ENCODE assay signal across 17 cellular contexts in genomic region chr10:11896549-11897200, GRCh38.
"Had no signal": no experiment of that assay in that cellular context is flagged by ENCODE, and none has a peak within 500 bp of the region (broad histone marks: within the 10 kb centered on the region; RNA-seq: fewer than 3 reads in every experiment).

No MANE protein-coding gene starts in this region.

- H3K4me2 ChIP-seq: neural progenitor cell had no signal

- H3K9me3 Mint-ChIP-seq: activated naive CD4-positive, alpha-beta T cell treated with anti-CD3 and anti-CD28 coated beads for 36 hours; activated naive CD8-positive, alpha-beta T cell treated with anti-CD3 and anti-CD28 coated beads, Interleukin-2, amount 50 U/mL, for 24 hours; activated T-helper 2 cell treated with anti-CD3 and anti-CD28 coated beads, Interferon-gamma antibody, Interleukin-2, Interleukin-4, amounts not matched to agents 10 μg/mL and 5 μg/mL and 100 μg/mL, durations not matched to agents 14 hours and 24 hours and 36 hours; naive B cell; neural progenitor cell; stimulated activated effector memory CD8-positive, alpha-beta T cell treated with anti-CD3 and anti-CD28 coated beads, Interleukin-12 subunit alpha, Interleukin-12 subunit beta, amount 100 ng/mL, for 72 hours; T-helper 2 cell treated with Interferon-gamma antibody and Interleukin-4, amounts not matched to agents 5 μg/mL and 100 μg/mL, for 36 hours had no signal

- H3K9me3 ChIP-seq: ascending aorta, ovary, tibial artery had no signal

- H3K4me3 Mint-ChIP-seq: activated naive CD4-positive, alpha-beta T cell treated with anti-CD3 and anti-CD28 coated beads for 36 hours; activated naive CD8-positive, alpha-beta T cell treated with anti-CD3 and anti-CD28 coated beads, Interleukin-2, amount 50 U/mL, for 24 hours; neural progenitor cell; stimulated activated effector memory CD8-positive, alpha-beta T cell treated with anti-CD3 and anti-CD28 coated beads, Interleukin-12 subunit alpha, Interleukin-12 subunit beta, amount 100 ng/mL, for 72 hours; T-helper 2 cell treated with Interferon-gamma antibody and Interleukin-4, amounts not matched to agents 5 μg/mL and 100 μg/mL, for 36 hours had no signal

- DNase-seq: activated CD4-positive, alpha-beta T cell treated with anti-CD3 and anti-CD28 coated beads, Interleukin-2, amount 50 U/mL, for 48 hours; activated naive CD4-positive, alpha-beta T cell treated with anti-CD3 and anti-CD28 coated beads for 36 hours; activated naive CD8-positive, alpha-beta T cell treated with anti-CD3 and anti-CD28 coated beads, Interleukin-2, amount 50 U/mL, for 24 hours; left colon; naive B cell; ovary; tibial artery had no signal

- H3K27ac Mint-ChIP-seq: activated naive CD4-positive, alpha-beta T cell treated with anti-CD3 and anti-CD28 coated beads for 36 hours; activated naive CD8-positive, alpha-beta T cell treated with anti-CD3 and anti-CD28 coated beads, Interleukin-2, amount 50 U/mL, for 24 hours; activated T-helper 2 cell treated with anti-CD3 and anti-CD28 coated beads, Interferon-gamma antibody, Interleukin-2, Interleukin-4, amounts not matched to agents 10 μg/mL and 5 μg/mL and 100 μg/mL, durations not matched to agents 14 hours and 24 hours and 36 hours; naive B cell; neural progenitor cell; stimulated activated effector memory CD8-positive, alpha-beta T cell treated with anti-CD3 and anti-CD28 coated beads, Interleukin-12 subunit alpha, Interleukin-12 subunit beta, amount 100 ng/mL, for 72 hours; T-helper 2 cell treated with Interferon-gamma antibody and Interleukin-4, amounts not matched to agents 5 μg/mL and 100 μg/mL, for 36 hours had no signal

- H2AFZ ChIP-seq: neural progenitor cell had no signal

- FAIRE-seq: islet of Langerhans had no signal

- H3K4me3 ChIP-seq: ascending aorta, cardiac muscle cell, lung, neural progenitor cell, ovary, tibial artery had no signal

- H3K27me3 ChIP-seq: ascending aorta, cardiac muscle cell, neural progenitor cell, ovary had no signal

- H3K4me1 Mint-ChIP-seq: activated naive CD8-positive, alpha-beta T cell treated with anti-CD3 and anti-CD28 coated beads, Interleukin-2, amount 50 U/mL, for 24 hours; naive B cell; stimulated activated effector memory CD8-positive, alpha-beta T cell treated with anti-CD3 and anti-CD28 coated beads, Interleukin-12 subunit alpha, Interleukin-12 subunit beta, amount 100 ng/mL, for 72 hours had no signal

- H3K27me3 Mint-ChIP-seq: activated naive CD8-positive, alpha-beta T cell treated with anti-CD3 and anti-CD28 coated beads, Interleukin-2, amount 50 U/mL, for 24 hours had no signal

- H3K36me3 ChIP-seq: ascending aorta, cardiac muscle cell, neural progenitor cell, ovary, tibial artery had no signal

- H3K4me1 ChIP-seq: ascending aorta, neural progenitor cell, tibial artery had no signal

- ATAC-seq: activated naive CD8-positive, alpha-beta T cell treated with anti-CD3 and anti-CD28 coated beads, Interleukin-2, amount 50 U/mL, for 24 hours; esophagus mucosa; left colon; stimulated activated effector memory CD8-positive, alpha-beta T cell treated with anti-CD3 and anti-CD28 coated beads, Interleukin-12 subunit alpha, Interleukin-12 subunit beta, amount 100 ng/mL, for 72 hours had no signal

- H3K9ac ChIP-seq: neural progenitor cell had no signal

- H3K27ac ChIP-seq: ascending aorta, cardiac muscle cell, neural progenitor cell, ovary, tibial artery, VCaP had no signal

- H3K36me3 Mint-ChIP-seq: naive B cell; neural progenitor cell; stimulated activated effector memory CD8-positive, alpha-beta T cell treated with anti-CD3 and anti-CD28 coated beads, Interleukin-12 subunit alpha, Interleukin-12 subunit beta, amount 100 ng/mL, for 72 hours had no signal
